1 cellular context compared by ENCODE assay signal in genomic region chr9:94030318-94031179, GRCh38.
TF ChIP-seq lines count a peak whose summit lies in the region.

No MANE protein-coding gene starts in this region.

TF ChIP-seq in HepG2, 621 proteins besides CTCF, POLR2A, EP300 and RAD21 (continued from another document):
- peak; percentile 88 for TF ChIP-seq NR0B2 (CRISPR knock-in tag; IDR thresholded peaks at IDR 0.05)
- no peak; the same call in 1 of the 2 replicates for TF ChIP-seq ATF3 (CRISPR knock-in tag; IDR thresholded peaks at IDR 0.05)
- peak; percentile 95 for TF ChIP-seq GLI4 (CRISPR knock-in tag; IDR thresholded peaks at IDR 0.05; ENCODE audit: borderline replicate concordance)
- no peak for TF ChIP-seq SRSF9 (IDR thresholded peaks at IDR 0.05; ENCODE audit: borderline replicate concordance, insufficient read depth, low read depth, low read length, poor library complexity, severe bottlenecking)
- no peak for TF ChIP-seq ZNF512 (CRISPR knock-in tag; IDR thresholded peaks at IDR 0.05)
- TF ChIP-seq ETV6 (CRISPR knock-in tag; conservative IDR thresholded peaks at IDR 0.05), result no peak; the same call in 1 of the 2 replicates
- TF ChIP-seq ZNF768 (CRISPR knock-in tag; IDR thresholded peaks at IDR 0.05), result peak; percentile 60; the same call in 1 of the 2 replicates
- TF ChIP-seq SMAD3 (CRISPR knock-in tag; IDR thresholded peaks at IDR 0.05), result 0 out of 2 replicates have a peak, but pooled peaks have one; percentile 3
- TF ChIP-seq MIXL1 (CRISPR knock-in tag; IDR thresholded peaks at IDR 0.05), result no peak
- TF ChIP-seq GATA4 (IDR thresholded peaks at IDR 0.05; ENCODE audit: borderline replicate concordance, low read depth), result peak; percentile 64; the same call in 1 of the 2 replicates
- no peak for TF ChIP-seq ZNF709 (CRISPR knock-in tag; IDR thresholded peaks at IDR 0.05)
- no peak for TF ChIP-seq ZNF282 (IDR thresholded peaks at IDR 0.05; ENCODE audit: partially characterized antibody)
- TF ChIP-seq ZNF431 (CRISPR knock-in tag; IDR thresholded peaks at IDR 0.05; ENCODE audit: borderline replicate concordance, low read depth), result peak; percentile 77
- peak; percentile 86 for TF ChIP-seq ZFP91 (CRISPR knock-in tag; IDR thresholded peaks at IDR 0.05; ENCODE audit: borderline replicate concordance)
- TF ChIP-seq ZNF274 (CRISPR knock-in tag; IDR thresholded peaks at IDR 0.05), result no peak; the same call in 1 of the 2 replicates
- peak; percentile 83 for TF ChIP-seq ERF (CRISPR knock-in tag; IDR thresholded peaks at IDR 0.05)
- peak in 1 of 2 experiments; percentile 76; a peak in 2 of 4 replicates for TF ChIP-seq KLF16 (CRISPR knock-in tag; IDR thresholded peaks at IDR 0.05)
- TF ChIP-seq ZNF142 (CRISPR knock-in tag; IDR thresholded peaks at IDR 0.05), result no peak; the same call in none of the 2 replicates
- TF ChIP-seq ZNF644 (CRISPR knock-in tag; IDR thresholded peaks at IDR 0.05; ENCODE audit: low read depth), result no peak
- TF ChIP-seq E2F1 (CRISPR knock-in tag; IDR thresholded peaks at IDR 0.05), result peak; percentile 80; the same call in 1 of the 2 replicates
- peak; percentile 85; the same call in 1 of the 2 replicates for TF ChIP-seq ZBTB7B (CRISPR knock-in tag; IDR thresholded peaks at IDR 0.05)
- peak; percentile 74; the same call in 1 of the 2 replicates for TF ChIP-seq GMEB1 (CRISPR knock-in tag; IDR thresholded peaks at IDR 0.05; ENCODE audit: borderline replicate concordance)
